8 cellular contexts compared by ENCODE assay signal in genomic region chr17:82133160-82133953, GRCh38. TPM values are rescaled to one million over a fixed set of nuclear protein-coding genes. Genes with fewer than 3 reads are reported as not detected.
DNase-seq lines count a peak whose midpoint lies in the region; ATAC-seq and TF ChIP-seq lines count a peak whose summit lies in the region.
"Not testable (repeated sequence)": the region's sequence is repeated elsewhere in the genome, so short reads cannot be mapped to it uniquely, and the experiment has no call there.

No MANE protein-coding gene starts in this region.

- DNase-seq in HFF-Myc (ENCODE audit: extremely low read depth, low read depth): peak; percentile 4
- DNase-seq in NCI-H2196 (lab: John Stamatoyannopoulos, UW; ENCODE audit: unreplicated experiment): peak; percentile 59
- DNase-seq in dedifferentiated amniotic fluid mesenchymal stem cell (ENCODE audit: extremely low spot score): peak; percentile 51
- peak; percentile 50 for DNase-seq in glomerular visceral epithelial cell (ENCODE audit: extremely low spot score)
- not testable (repeated sequence) for DNase-seq in nephron progenitor cell

- not testable (repeated sequence) for H3K27ac Mint-ChIP-seq in activated T-helper 17 cell treated with anti-CD3 and anti-CD28 coated beads, Interleukin-2, amount 50 U/mL, for 72 hours
- peak overlapping the region; percentile 96 for H3K27ac Mint-ChIP-seq in nephron progenitor cell

- H3K9ac ChIP-seq in BLaER1: not testable (repeated sequence)
- H3K9ac ChIP-seq in subcutaneous abdominal adipose tissue (ENCODE audit: low read length in 5 of 5): peak overlapping the region in 2 of 5 donors; percentile 21 to 60

- H3K36me3 ChIP-seq in BLaER1; subcutaneous abdominal adipose tissue (ENCODE audit: control insufficient read depth in 5 of 5, insufficient read depth in 5 of 5, low read length in 5 of 5): not testable (repeated sequence)

- peak; percentile 12 for ATAC-seq in activated T-helper 17 cell treated with anti-CD3 and anti-CD28 coated beads, Interleukin-2, amount 50 U/mL, for 72 hours (replicated peaks)

- H3K27me3 ChIP-seq in BLaER1; subcutaneous abdominal adipose tissue (ENCODE audit: control insufficient read depth in 5 of 5, insufficient read depth in 4 of 5, low read length in 5 of 5): not testable (repeated sequence)

- H3K4me3 Mint-ChIP-seq in activated T-helper 17 cell treated with anti-CD3 and anti-CD28 coated beads, Interleukin-2, amount 50 U/mL, for 72 hours; nephron progenitor cell: not testable (repeated sequence)

- not testable (repeated sequence) for H4K20me1 ChIP-seq in BLaER1

- H3K9me3 ChIP-seq in BLaER1; subcutaneous abdominal adipose tissue (ENCODE audit: control insufficient read depth in 5 of 5, low read length in 5 of 5): not testable (repeated sequence)

- H3K36me3 Mint-ChIP-seq in activated T-helper 17 cell treated with anti-CD3 and anti-CD28 coated beads, Interleukin-2, amount 50 U/mL, for 72 hours (ENCODE audit: low read depth); nephron progenitor cell (ENCODE audit: low read depth): not testable (repeated sequence)

- not testable (repeated sequence) for TF ChIP-seq CTCF in HFF-Myc (IDR thresholded peaks at IDR 0.05; ENCODE audit: low read depth, low read length, missing control alignments); nephron progenitor cell (IDR thresholded peaks at IDR 0.05)

- H3K27me3 Mint-ChIP-seq in activated T-helper 17 cell treated with anti-CD3 and anti-CD28 coated beads, Interleukin-2, amount 50 U/mL, for 72 hours; nephron progenitor cell (ENCODE audit: low read depth, poor library complexity): not testable (repeated sequence)

- H3K4me1 ChIP-seq in BLaER1: peaks cover 17% of the 10 kb centered on the region
- peaks cover 2 to 32% (median 30%) of the 10 kb centered on the region in 5 donors for H3K4me1 ChIP-seq in subcutaneous abdominal adipose tissue (ENCODE audit: control insufficient read depth in 5 of 5, insufficient read depth in 5 of 5, low read length in 5 of 5)

- not testable (repeated sequence) for H3K27ac ChIP-seq in BLaER1
- peak overlapping the region; percentile 93 for H3K27ac ChIP-seq in subcutaneous abdominal adipose tissue (ENCODE audit: low read depth, low read length)

- H3K9me3 Mint-ChIP-seq in activated T-helper 17 cell treated with anti-CD3 and anti-CD28 coated beads, Interleukin-2, amount 50 U/mL, for 72 hours; nephron progenitor cell: not testable (repeated sequence)

- H3K4me1 Mint-ChIP-seq in activated T-helper 17 cell treated with anti-CD3 and anti-CD28 coated beads, Interleukin-2, amount 50 U/mL, for 72 hours: not testable (repeated sequence)
- peaks cover 17% of the 10 kb centered on the region for H3K4me1 Mint-ChIP-seq in nephron progenitor cell

- H3K4me2 ChIP-seq in BLaER1: peak overlapping the region; percentile 14; the same call in 1 of the 2 replicates

- H3K4me3 ChIP-seq in BLaER1; HFF-Myc (replicated peaks; ENCODE audit: low read depth, low read length); subcutaneous abdominal adipose tissue (ENCODE audit: low read depth in 1 of 5, low read length in 5 of 5): not testable (repeated sequence)

RNA-seq across cellular contexts. Expression of gene FASN, which starts 35.3 kb away (rescaled TPM):
- 100 to 1,000 TPM; 109 to 242 TPM for total RNA-seq in activated T-helper 17 cell treated with anti-CD3 and anti-CD28 coated beads, Interleukin-2, amount 50 U/mL, for 72 hours
